13 cellular contexts compared by ENCODE assay signal in genomic region chr20:36848677-36849076, GRCh38. TPM values are rescaled to one million over a fixed set of nuclear protein-coding genes. Genes with fewer than 3 reads are reported as not detected.
DNase-seq lines count a peak whose midpoint lies in the region; ATAC-seq, FAIRE-seq and TF ChIP-seq lines count a peak whose summit lies in the region.
"Had no signal": no experiment of that assay in that cellular context is flagged by ENCODE, and none has a peak within 500 bp of the region (broad histone marks: within the 10 kb centered on the region; RNA-seq: fewer than 3 reads in every experiment).

No MANE protein-coding gene starts in this region.

- CTCF ChIA-PET in activated naive CD4-positive, alpha-beta T cell treated with anti-CD3 and anti-CD28 coated beads, Interleukin-2, amount 10 ng/mL, durations not matched to agents 7 days and 5 days (lab: Charles Lee) = interaction anchor here (5.4 kb wide), 1 partner anchor 12 kb away, joined by 30 read pairs; no protein-coding TSS in a partner anchor

- H3K4me2 ChIP-seq in astrocyte (ENCODE audit: low read length) = peak overlapping the region; percentile 73

- no peak for TF ChIP-seq CTCF in astrocyte (IDR thresholded peaks at IDR 0.05; ENCODE audit: insufficient read depth, low read depth, low read length)
- no peak for TF ChIP-seq CTCF in right lobe of liver (IDR thresholded peaks at IDR 0.05)

- peaks cover 45% of the 10 kb centered on the region for H3K4me1 ChIP-seq in astrocyte (ENCODE audit: insufficient read depth, low read length)
- no peaks in the 10 kb centered on the region for H3K4me1 ChIP-seq in right lobe of liver

- no peak for FAIRE-seq in astrocyte (lab: Jason Lieb, UNC)

- peaks cover 18% of the 10 kb centered on the region for H3K4me1 Mint-ChIP-seq in astrocyte (ENCODE audit: low read depth, unreplicated experiment)
- peaks cover 36 to 74% of the 10 kb centered on the region in 2 donors for H3K4me1 Mint-ChIP-seq in stimulated activated naive B cell treated with anti-CD40 and anti-IgM and Interleukin-4, amounts not matched to agents 10 μg/mL and 1 μg/mL and 100 μg/mL, for 72 hours
- peaks cover 3% of the 10 kb centered on the region for H3K4me1 Mint-ChIP-seq in activated naive CD4-positive, alpha-beta T cell treated with anti-CD3 and anti-CD28 coated beads, Interleukin-2, amount 10 ng/mL, durations not matched to agents 7 days and 5 days

- peak overlapping the region; percentile 62 for H3K4me3 Mint-ChIP-seq in astrocyte (ENCODE audit: unreplicated experiment)
- no peak overlapping the region for H3K4me3 Mint-ChIP-seq in stimulated activated naive B cell treated with anti-CD40 and anti-IgM and Interleukin-4, amounts not matched to agents 10 μg/mL and 1 μg/mL and 100 μg/mL, for 72 hours
- H3K4me3 Mint-ChIP-seq in activated naive CD4-positive, alpha-beta T cell treated with anti-CD3 and anti-CD28 coated beads, Interleukin-2, amount 10 ng/mL, durations not matched to agents 7 days and 5 days = no peak overlapping the region
- H3K4me3 Mint-ChIP-seq: CD8-positive, alpha-beta memory T cell had no signal

- H4K20me1 ChIP-seq in astrocyte (ENCODE audit: insufficient read depth, low read length) = peaks cover 14% of the 10 kb centered on the region

- no peaks in the 10 kb centered on the region for H3K36me3 ChIP-seq in astrocyte (ENCODE audit: insufficient read depth, low read length)
- no peaks in the 10 kb centered on the region for H3K36me3 ChIP-seq in right lobe of liver

- no peaks in the 10 kb centered on the region for H3K9me3 Mint-ChIP-seq in astrocyte (ENCODE audit: unreplicated experiment)
- H3K9me3 Mint-ChIP-seq in stimulated activated naive B cell treated with anti-CD40 and anti-IgM and Interleukin-4, amounts not matched to agents 10 μg/mL and 1 μg/mL and 100 μg/mL, for 72 hours = no peaks in the 10 kb centered on the region
- H3K9me3 Mint-ChIP-seq in activated naive CD4-positive, alpha-beta T cell treated with anti-CD3 and anti-CD28 coated beads, Interleukin-2, amount 10 ng/mL, durations not matched to agents 7 days and 5 days = no peaks in the 10 kb centered on the region
- H3K9me3 Mint-ChIP-seq: activated naive CD4-positive, alpha-beta T cell treated with anti-CD3 and anti-CD28 coated beads, Interleukin-2, amount 50 U/mL, for 72 hours; CD8-positive, alpha-beta memory T cell had no signal

- peak overlapping the region; percentile 15 for H2AFZ ChIP-seq in astrocyte (ENCODE audit: low read depth, low read length)

- peaks cover 11% of the 10 kb centered on the region for H3K36me3 Mint-ChIP-seq in astrocyte (ENCODE audit: low read depth, unreplicated experiment)
- peaks cover 2 to 24% of the 10 kb centered on the region in 2 donors for H3K36me3 Mint-ChIP-seq in stimulated activated naive B cell treated with anti-CD40 and anti-IgM and Interleukin-4, amounts not matched to agents 10 μg/mL and 1 μg/mL and 100 μg/mL, for 72 hours
- no peaks in the 10 kb centered on the region for H3K36me3 Mint-ChIP-seq in activated naive CD4-positive, alpha-beta T cell treated with anti-CD3 and anti-CD28 coated beads, Interleukin-2, amount 10 ng/mL, durations not matched to agents 7 days and 5 days
- H3K36me3 Mint-ChIP-seq: activated naive CD4-positive, alpha-beta T cell treated with anti-CD3 and anti-CD28 coated beads, Interleukin-2, amount 50 U/mL, for 72 hours; CD8-positive, alpha-beta memory T cell had no signal

- no peak for TF ChIP-seq POLR2A in right lobe of liver (IDR thresholded peaks at IDR 0.05)

- DNase-seq in CD1c-positive myeloid dendritic cell (ENCODE audit: extremely low spot score) = peak; percentile 15
- DNase-seq in astrocyte (ENCODE audit: low read depth) = no peak
- DNase-seq in right lobe of liver = no peak
- DNase-seq in stimulated activated naive B cell treated with anti-CD40 and anti-IgM and Interleukin-4, amounts not matched to agents 10 μg/mL and 1 μg/mL and 100 μg/mL, for 72 hours = no peak
- DNase-seq in nucleus accumbens (lab: John Stamatoyannopoulos, UW) = no peak
- DNase-seq in activated naive CD4-positive, alpha-beta T cell treated with anti-CD3 and anti-CD28 coated beads, Interleukin-2, amount 10 ng/mL, durations not matched to agents 7 days and 5 days = no peak
- DNase-seq in left lobe of liver (ENCODE audit: low spot score) = no peak
- DNase-seq: CD8-positive, alpha-beta memory T cell; NCI-H1436 treated with DMSO at 0.1 percent for 48 hours; stimulated activated CD4-positive, alpha-beta T cell treated with anti-CD3 and anti-CD28 coated beads, Interleukin-4, amount 100 ng/mL, for 24 hours; T-helper 1 cell had no signal

- no peak for ATAC-seq in right lobe of liver
- no peak for ATAC-seq in stimulated activated naive B cell treated with anti-CD40 and anti-IgM and Interleukin-4, amounts not matched to agents 10 μg/mL and 1 μg/mL and 100 μg/mL, for 72 hours (replicated peaks)
- no peak for ATAC-seq in GM19324 (IDR thresholded peaks at IDR 0.05; ENCODE audit: low FRiP score, unreplicated experiment)
- no peak for ATAC-seq in left lobe of liver
- ATAC-seq: activated naive CD4-positive, alpha-beta T cell treated with anti-CD3 and anti-CD28 coated beads, Interleukin-2, amount 50 U/mL, for 72 hours had no signal

- no peaks in the 10 kb centered on the region for H3K27me3 Mint-ChIP-seq in astrocyte (ENCODE audit: low read depth, unreplicated experiment)
- no peaks in the 10 kb centered on the region for H3K27me3 Mint-ChIP-seq in stimulated activated naive B cell treated with anti-CD40 and anti-IgM and Interleukin-4, amounts not matched to agents 10 μg/mL and 1 μg/mL and 100 μg/mL, for 72 hours
- peaks cover 21% of the 10 kb centered on the region for H3K27me3 Mint-ChIP-seq in activated naive CD4-positive, alpha-beta T cell treated with anti-CD3 and anti-CD28 coated beads, Interleukin-2, amount 10 ng/mL, durations not matched to agents 7 days and 5 days

- intact Hi-C loops in right lobe of liver (cut with DNase I) = no loop called here

- no peaks in the 10 kb centered on the region for H3K27me3 ChIP-seq in astrocyte (ENCODE audit: insufficient read depth, low read length)
- no peaks in the 10 kb centered on the region for H3K27me3 ChIP-seq in right lobe of liver

- H3K79me2 ChIP-seq in astrocyte (ENCODE audit: insufficient read depth, low read length) = peaks cover 82% of the 10 kb centered on the region

- H3K9me3 ChIP-seq in astrocyte (ENCODE audit: insufficient read depth, low read depth, low read length) (no peaks in the 10 kb centered on the region), right lobe of liver (no peaks in the 10 kb centered on the region)

- peak overlapping the region; percentile 98 for H3K27ac Mint-ChIP-seq in astrocyte (ENCODE audit: unreplicated experiment)
- peak overlapping the region; percentile 51 for H3K27ac Mint-ChIP-seq in stimulated activated naive B cell treated with anti-CD40 and anti-IgM and Interleukin-4, amounts not matched to agents 10 μg/mL and 1 μg/mL and 100 μg/mL, for 72 hours
- H3K27ac Mint-ChIP-seq in activated naive CD4-positive, alpha-beta T cell treated with anti-CD3 and anti-CD28 coated beads, Interleukin-2, amount 10 ng/mL, durations not matched to agents 7 days and 5 days = no peak overlapping the region
- H3K27ac Mint-ChIP-seq: activated naive CD4-positive, alpha-beta T cell treated with anti-CD3 and anti-CD28 coated beads, Interleukin-2, amount 50 U/mL, for 72 hours; CD8-positive, alpha-beta memory T cell had no signal

- H3K4me3 ChIP-seq in astrocyte (ENCODE audit: insufficient read depth, low read depth, low read length) (no peak overlapping the region), right lobe of liver (no peak overlapping the region)

- H3K27ac ChIP-seq in astrocyte (ENCODE audit: low read depth, low read length) (peak overlapping the region; percentile 88), right lobe of liver (peak overlapping the region in 2 of 3 donors; percentile 18 to 30)

- peak overlapping the region; percentile 72 for H3K9ac ChIP-seq in astrocyte (ENCODE audit: low read length)

RNA-seq across cellular contexts. Expression of gene TLDC2, which starts 27.3 kb away (rescaled TPM):
- total RNA-seq in astrocyte (not detected in 2 replicates), right lobe of liver (under 1 TPM in 1 of 6 experiments, not detected in 5; 0.43 TPM), left lobe of liver (not detected)
- total RNA-seq: activated naive CD4-positive, alpha-beta T cell treated with anti-CD3 and anti-CD28 coated beads, Interleukin-2, amount 50 U/mL, for 72 hours; CD8-positive, alpha-beta memory T cell had no signal
